1 cellular context compared by ENCODE assay signal in genomic region chr3:33798418-33799201, GRCh38.
TF ChIP-seq lines count a peak whose summit lies in the region.

PDCD6IP (plus strand) TSS chr3:33798630; CDS start chr3:33798729, 99 bp downstream.

TF ChIP-seq in GM12878, 131 proteins besides CTCF, POLR2A, EP300 and RAD21 (continued from another document):
- TF ChIP-seq, protein P1, sequence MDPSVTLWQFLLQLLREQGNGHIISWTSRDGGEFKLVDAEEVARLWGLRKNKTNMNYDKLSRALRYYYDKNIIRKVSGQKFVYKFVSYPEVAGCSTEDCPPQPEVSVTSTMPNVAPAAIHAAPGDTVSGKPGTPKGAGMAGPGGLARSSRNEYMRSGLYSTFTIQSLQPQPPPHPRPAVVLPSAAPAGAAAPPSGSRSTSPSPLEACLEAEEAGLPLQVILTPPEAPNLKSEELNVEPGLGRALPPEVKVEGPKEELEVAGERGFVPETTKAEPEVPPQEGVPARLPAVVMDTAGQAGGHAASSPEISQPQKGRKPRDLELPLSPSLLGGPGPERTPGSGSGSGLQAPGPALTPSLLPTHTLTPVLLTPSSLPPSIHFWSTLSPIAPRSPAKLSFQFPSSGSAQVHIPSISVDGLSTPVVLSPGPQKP (IDR thresholded peaks at IDR 0.05; ENCODE audit: low read depth, low read length), result peak; percentile 59; the same call in 1 of the 2 replicates
- TF ChIP-seq USF2 (IDR thresholded peaks at IDR 0.05; ENCODE audit: borderline replicate concordance, low read depth, low read length), result peak; percentile 96
- TF ChIP-seq MYC (IDR thresholded peaks at IDR 0.05; ENCODE audit: insufficient read depth, insufficient read length, insufficient replicate concordance, low read length, severe bottlenecking), result peak; percentile 83
- TF ChIP-seq MTA2 (IDR thresholded peaks at IDR 0.05; ENCODE audit: low read depth), result peak; percentile 7; the same call in 1 of the 2 replicates
- peak; percentile 89 for TF ChIP-seq TAF1 (IDR thresholded peaks at IDR 0.05; ENCODE audit: borderline replicate concordance, low read depth, low read length)
- TF ChIP-seq, protein P2, sequence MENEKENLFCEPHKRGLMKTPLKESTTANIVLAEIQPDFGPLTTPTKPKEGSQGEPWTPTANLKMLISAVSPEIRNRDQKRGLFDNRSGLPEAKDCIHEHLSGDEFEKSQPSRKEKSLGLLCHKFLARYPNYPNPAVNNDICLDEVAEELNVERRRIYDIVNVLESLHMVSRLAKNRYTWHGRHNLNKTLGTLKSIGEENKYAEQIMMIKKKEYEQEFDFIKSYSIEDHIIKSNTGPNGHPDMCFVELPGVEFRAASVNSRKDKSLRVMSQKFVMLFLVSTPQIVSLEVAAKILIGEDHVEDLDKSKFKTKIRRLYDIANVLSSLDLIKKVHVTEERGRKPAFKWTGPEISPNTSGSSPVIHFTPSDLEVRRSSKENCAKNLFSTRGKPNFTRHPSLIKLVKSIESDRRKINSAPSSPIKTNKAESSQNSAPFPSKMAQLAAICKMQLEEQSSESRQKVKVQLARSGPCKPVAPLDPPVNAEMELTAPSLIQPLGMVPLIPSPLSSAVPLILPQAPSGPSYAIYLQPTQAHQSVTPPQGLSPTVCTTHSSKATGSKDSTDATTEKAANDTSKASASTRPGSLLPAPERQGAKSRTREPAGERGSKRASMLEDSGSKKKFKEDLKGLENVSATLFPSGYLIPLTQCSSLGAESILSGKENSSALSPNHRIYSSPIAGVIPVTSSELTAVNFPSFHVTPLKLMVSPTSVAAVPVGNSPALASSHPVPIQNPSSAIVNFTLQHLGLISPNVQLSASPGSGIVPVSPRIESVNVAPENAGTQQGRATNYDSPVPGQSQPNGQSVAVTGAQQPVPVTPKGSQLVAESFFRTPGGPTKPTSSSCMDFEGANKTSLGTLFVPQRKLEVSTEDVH (IDR thresholded peaks at IDR 0.05; ENCODE audit: low read depth, partially characterized antibody), result peak; percentile 33
- TF ChIP-seq TCF3 (IDR thresholded peaks at IDR 0.05; ENCODE audit: borderline replicate concordance, insufficient read depth, low read depth, low read length), result 0 out of 2 replicates have a peak, but pooled peaks have one; percentile 15
- peak; percentile 96 for TF ChIP-seq PML (IDR thresholded peaks at IDR 0.05; ENCODE audit: low read length)
- TF ChIP-seq, protein P3, sequence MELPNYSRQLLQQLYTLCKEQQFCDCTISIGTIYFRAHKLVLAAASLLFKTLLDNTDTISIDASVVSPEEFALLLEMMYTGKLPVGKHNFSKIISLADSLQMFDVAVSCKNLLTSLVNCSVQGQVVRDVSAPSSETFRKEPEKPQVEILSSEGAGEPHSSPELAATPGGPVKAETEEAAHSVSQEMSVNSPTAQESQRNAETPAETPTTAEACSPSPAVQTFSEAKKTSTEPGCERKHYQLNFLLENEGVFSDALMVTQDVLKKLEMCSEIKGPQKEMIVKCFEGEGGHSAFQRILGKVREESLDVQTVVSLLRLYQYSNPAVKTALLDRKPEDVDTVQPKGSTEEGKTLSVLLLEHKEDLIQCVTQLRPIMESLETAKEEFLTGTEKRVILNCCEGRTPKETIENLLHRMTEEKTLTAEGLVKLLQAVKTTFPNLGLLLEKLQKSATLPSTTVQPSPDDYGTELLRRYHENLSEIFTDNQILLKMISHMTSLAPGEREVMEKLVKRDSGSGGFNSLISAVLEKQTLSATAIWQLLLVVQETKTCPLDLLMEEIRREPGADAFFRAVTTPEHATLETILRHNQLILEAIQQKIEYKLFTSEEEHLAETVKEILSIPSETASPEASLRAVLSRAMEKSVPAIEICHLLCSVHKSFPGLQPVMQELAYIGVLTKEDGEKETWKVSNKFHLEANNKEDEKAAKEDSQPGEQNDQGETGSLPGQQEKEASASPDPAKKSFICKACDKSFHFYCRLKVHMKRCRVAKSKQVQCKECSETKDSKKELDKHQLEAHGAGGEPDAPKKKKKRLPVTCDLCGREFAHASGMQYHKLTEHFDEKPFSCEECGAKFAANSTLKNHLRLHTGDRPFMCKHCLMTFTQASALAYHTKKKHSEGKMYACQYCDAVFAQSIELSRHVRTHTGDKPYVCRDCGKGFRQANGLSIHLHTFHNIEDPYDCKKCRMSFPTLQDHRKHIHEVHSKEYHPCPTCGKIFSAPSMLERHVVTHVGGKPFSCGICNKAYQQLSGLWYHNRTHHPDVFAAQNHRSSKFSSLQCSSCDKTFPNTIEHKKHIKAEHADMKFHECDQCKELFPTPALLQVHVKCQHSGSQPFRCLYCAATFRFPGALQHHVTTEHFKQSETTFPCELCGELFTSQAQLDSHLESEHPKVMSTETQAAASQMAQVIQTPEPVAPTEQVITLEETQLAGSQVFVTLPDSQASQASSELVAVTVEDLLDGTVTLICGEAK (IDR thresholded peaks at IDR 0.05; ENCODE audit: borderline replicate concordance), result peak; percentile 91
- no peak for TF ChIP-seq TCF12 (IDR thresholded peaks at IDR 0.05; ENCODE audit: low read depth, low read length)
- peak; percentile 88; the same call in 1 of the 2 replicates for TF ChIP-seq RB1 (IDR thresholded peaks at IDR 0.05; ENCODE audit: borderline replicate concordance)
- TF ChIP-seq RAD51 (IDR thresholded peaks at IDR 0.05), result peak; percentile 96
- TF ChIP-seq, protein P4, sequence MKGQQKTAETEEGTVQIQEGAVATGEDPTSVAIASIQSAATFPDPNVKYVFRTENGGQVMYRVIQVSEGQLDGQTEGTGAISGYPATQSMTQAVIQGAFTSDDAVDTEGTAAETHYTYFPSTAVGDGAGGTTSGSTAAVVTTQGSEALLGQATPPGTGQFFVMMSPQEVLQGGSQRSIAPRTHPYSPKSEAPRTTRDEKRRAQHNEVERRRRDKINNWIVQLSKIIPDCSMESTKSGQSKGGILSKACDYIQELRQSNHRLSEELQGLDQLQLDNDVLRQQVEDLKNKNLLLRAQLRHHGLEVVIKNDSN (IDR thresholded peaks at IDR 0.05; ENCODE audit: borderline replicate concordance, extremely low read length, insufficient read depth, low read depth, low read length), result peak; percentile 98
- no peak for TF ChIP-seq REST (IDR thresholded peaks at IDR 0.05; ENCODE audit: low read depth, low read length)
- no peak for TF ChIP-seq EZH2 (IDR thresholded peaks at IDR 0.05; ENCODE audit: borderline replicate concordance, control insufficient read depth, low read depth, low read length)
- TF ChIP-seq POLR2AphosphoS2 (IDR thresholded peaks at IDR 0.05; ENCODE audit: low read depth, low read length), result peak; percentile 91
- no peak for TF ChIP-seq MTA3 (IDR thresholded peaks at IDR 0.05; ENCODE audit: borderline replicate concordance, low read length)
- TF ChIP-seq FOS (IDR thresholded peaks at IDR 0.05; ENCODE audit: borderline replicate concordance, extremely low read depth, insufficient read length), result no peak
- TF ChIP-seq MEF2B (IDR thresholded peaks at IDR 0.05; ENCODE audit: partially characterized antibody, poor library complexity, severe bottlenecking), result peak; percentile 9
- 0 out of 2 replicates have a peak, but pooled peaks have one; percentile 13 for TF ChIP-seq BACH1 (IDR thresholded peaks at IDR 0.05; ENCODE audit: borderline replicate concordance)
- TF ChIP-seq EED (IDR thresholded peaks at IDR 0.05; ENCODE audit: low read depth), result peak; percentile 12; the same call in 1 of the 2 replicates
- peak; percentile 28; the same call in 1 of the 2 replicates for TF ChIP-seq CREM (IDR thresholded peaks at IDR 0.05; ENCODE audit: low read depth)
- TF ChIP-seq DPF2 (IDR thresholded peaks at IDR 0.05), result peak; percentile 68
- TF ChIP-seq IKZF2 (IDR thresholded peaks at IDR 0.05), result peak in 1 of 2 experiments; percentile 24; a peak in 1 of 4 replicates
- peak; percentile 79 for TF ChIP-seq IKZF1 (conservative IDR thresholded peaks at IDR 0.05)
- peak in 1 of 2 experiments; percentile 7; a peak in 1 of 3 replicates for TF ChIP-seq EGR1 (IDR thresholded peaks at IDR 0.05; ENCODE audit: borderline replicate concordance in 1 of 2, low read depth in 2 of 2, low read length in 2 of 2)
